ENCODE assay signal across 13 cellular contexts in genomic region chr15:40926659-40927496, GRCh38. TPM values are rescaled to one million over a fixed set of nuclear protein-coding genes. Genes with fewer than 3 reads are reported as not detected.
DNase-seq lines count a peak whose midpoint lies in the region; ATAC-seq and TF ChIP-seq lines count a peak whose summit lies in the region.
"Had no signal": no experiment of that assay in that cellular context is flagged by ENCODE, and none has a peak within 500 bp of the region (broad histone marks: within the 10 kb centered on the region; RNA-seq: fewer than 3 reads in every experiment).

No MANE protein-coding gene starts in this region.

- H3K36me3 Mint-ChIP-seq in CD4-positive, alpha-beta memory T cell = no peaks in the 10 kb centered on the region
- H3K36me3 Mint-ChIP-seq in central memory CD8-positive, alpha-beta T cell (ENCODE audit: insufficient read depth) = peaks cover 4% of the 10 kb centered on the region
- H3K36me3 Mint-ChIP-seq in naive thymus-derived CD8-positive, alpha-beta T cell = no peaks in the 10 kb centered on the region

- peaks cover 52% of the 10 kb centered on the region for H3K4me1 ChIP-seq in CD4-positive, alpha-beta memory T cell (ENCODE audit: insufficient read depth, low read length)
- peaks cover 17% of the 10 kb centered on the region for H3K4me1 ChIP-seq in IMR-90 (ENCODE audit: control insufficient read depth, insufficient read depth, low read length)

- no peak for TF ChIP-seq POLR2A in IMR-90 (IDR thresholded peaks at IDR 0.05; ENCODE audit: low read depth, low read length)

- peak overlapping the region in 1 of 2 donors; percentile 28 for H3K4me3 ChIP-seq in CD4-positive, alpha-beta memory T cell (ENCODE audit: low read length in 2 of 2)
- no peak overlapping the region for H3K4me3 ChIP-seq in IMR-90 (ENCODE audit: insufficient read depth, low read depth, low read length)

- H3K9ac ChIP-seq in IMR-90 (ENCODE audit: low read depth, low read length) = no peak overlapping the region

- in situ Hi-C loops in IMR-90 (cut with MboI; ENCODE audit: low sequenced_read_pairs) = no loop called here

- peaks cover 33% of the 10 kb centered on the region for H3K27me3 ChIP-seq in CD4-positive, alpha-beta memory T cell (ENCODE audit: insufficient read depth, low read length)
- H3K27me3 ChIP-seq in IMR-90 (ENCODE audit: control insufficient read depth, insufficient read depth, low read length) = peaks cover 26% of the 10 kb centered on the region

- peak overlapping the region in 7 of 8 donors; percentile 46 to 87 (median 76) for H3K4me3 Mint-ChIP-seq in CD4-positive, alpha-beta memory T cell
- peak overlapping the region; percentile 76 for H3K4me3 Mint-ChIP-seq in central memory CD8-positive, alpha-beta T cell
- peak overlapping the region; percentile 16 to 89 (median 80) for H3K4me3 Mint-ChIP-seq in naive thymus-derived CD8-positive, alpha-beta T cell

- dilution Hi-C loops in IMR-90 (cut with HindIII; ENCODE audit: low sequenced_read_pairs, unreplicated experiment) = no loop called here

- WGBS in IMR-90 (ENCODE audit: extremely low coverage in 2 of 2, insufficient read length in 1 of 2), 2 experiments = 52% methylated on average over 20 of the region's 33 CpGs; no CpG with 5 or more reads in 1 of the 2 experiments

- ATAC-seq in IMR-90 (ENCODE audit: low read depth) (no peak), HG02938 (IDR thresholded peaks at IDR 0.05; ENCODE audit: unreplicated experiment) (no peak)
- no peak for ATAC-seq in central memory CD8-positive, alpha-beta T cell (replicated peaks; ENCODE audit: extremely low read depth, poor library complexity, severe bottlenecking)
- ATAC-seq in naive thymus-derived CD8-positive, alpha-beta T cell = no peak

- H4K20me1 ChIP-seq in IMR-90 (ENCODE audit: insufficient read depth, low read length) = peaks cover 27% of the 10 kb centered on the region

- H4K5ac ChIP-seq in IMR-90 (ENCODE audit: low read depth, low read length) = no peak overlapping the region

- intact Hi-C loops in CD4-positive, alpha-beta memory T cell (cut with micrococcal nuclease) = no loop called here
- intact Hi-C loops in IMR-90 (cut with micrococcal nuclease) = no loop called here

- peaks cover 7% of the 10 kb centered on the region for H3K9me1 ChIP-seq in IMR-90 (ENCODE audit: insufficient read depth, low read length)

- no peak overlapping the region for H2BK5ac ChIP-seq in IMR-90 (ENCODE audit: low read depth, low read length, poor library complexity, severe bottlenecking)

- H3K4ac ChIP-seq in IMR-90 (ENCODE audit: low read depth, low read length) = no peak overlapping the region

- H3K4me2 ChIP-seq in IMR-90 (ENCODE audit: low read depth, low read length) = no peak overlapping the region

- H3K14ac ChIP-seq in IMR-90 (replicated peaks; ENCODE audit: low read depth, low read length) = no peak overlapping the region

- H2BK20ac ChIP-seq in IMR-90 (ENCODE audit: low read depth, low read length) = no peak overlapping the region

- H2AK5ac ChIP-seq in IMR-90 (ENCODE audit: low read depth, low read length) = 0 out of 2 replicates have a peak overlapping the region, but pooled peaks have one; percentile 14

- peaks cover 38 to 44% of the 10 kb centered on the region in 2 donors for H3K27me3 Mint-ChIP-seq in CD4-positive, alpha-beta memory T cell
- peaks cover 66% of the 10 kb centered on the region for H3K27me3 Mint-ChIP-seq in central memory CD8-positive, alpha-beta T cell
- peaks cover 22 to 66% (median 44%) of the 10 kb centered on the region in 5 donors for H3K27me3 Mint-ChIP-seq in naive thymus-derived CD8-positive, alpha-beta T cell

- H3K18ac ChIP-seq in IMR-90 (ENCODE audit: low read depth, low read length) = no peak overlapping the region

- no peak overlapping the region for H3K56ac ChIP-seq in IMR-90 (ENCODE audit: extremely low read depth, insufficient read depth, low read length)

- no peak for TF ChIP-seq CTCF in IMR-90 (conservative IDR thresholded peaks at IDR 0.05; ENCODE audit: low read depth, low read length)

- no peak overlapping the region for H4K91ac ChIP-seq in IMR-90 (ENCODE audit: insufficient read depth, low read depth, low read length)

- peak overlapping the region; percentile 75; the same call in 1 of the 2 replicates for H3K23ac ChIP-seq in IMR-90 (ENCODE audit: low read depth, low read length)

- no TSS peak for BruUV-seq in IMR-90 (replicated peaks; lab: Mats Ljungman, UMichigan)

- no peak overlapping the region for H2BK120ac ChIP-seq in IMR-90 (ENCODE audit: low read depth, low read length)

- no peaks in the 10 kb centered on the region for H3K9me3 Mint-ChIP-seq in CD4-positive, alpha-beta memory T cell
- H3K9me3 Mint-ChIP-seq in central memory CD8-positive, alpha-beta T cell = no peaks in the 10 kb centered on the region
- H3K9me3 Mint-ChIP-seq in naive thymus-derived CD8-positive, alpha-beta T cell = no peaks in the 10 kb centered on the region

- H2BK15ac ChIP-seq in IMR-90 (ENCODE audit: low read depth, low read length) = no peak overlapping the region

- no peak overlapping the region for H3K27ac ChIP-seq in CD4-positive, alpha-beta memory T cell (ENCODE audit: low read depth, low read length)
- H3K27ac ChIP-seq in IMR-90 (ENCODE audit: insufficient read depth, low read length) = no peak overlapping the region
- H3K27ac ChIP-seq: tibial artery had no signal

- H2AFZ ChIP-seq in IMR-90 (replicated peaks; ENCODE audit: low read length, poor library complexity) = peak overlapping the region; percentile 40

- H3K27ac Mint-ChIP-seq in CD4-positive, alpha-beta memory T cell = no peak overlapping the region
- H3K27ac Mint-ChIP-seq in central memory CD8-positive, alpha-beta T cell (ENCODE audit: low read depth) = no peak overlapping the region
- H3K27ac Mint-ChIP-seq in naive thymus-derived CD8-positive, alpha-beta T cell = no peak overlapping the region

- no peaks in the 10 kb centered on the region for H3K36me3 ChIP-seq in CD4-positive, alpha-beta memory T cell (ENCODE audit: insufficient read depth, low read length)
- H3K36me3 ChIP-seq in IMR-90 (ENCODE audit: control insufficient read depth, insufficient read depth, low read length) = no peaks in the 10 kb centered on the region
- H3K36me3 ChIP-seq: tibial artery had no signal

- H3K9me3 ChIP-seq in CD4-positive, alpha-beta memory T cell (ENCODE audit: control insufficient read depth in 1 of 2, low read length in 2 of 2) = no peaks in the 10 kb centered on the region
- H3K9me3 ChIP-seq in IMR-90 (ENCODE audit: control insufficient read depth, insufficient read depth, low read length) = no peaks in the 10 kb centered on the region
- H3K9me3 ChIP-seq: tibial artery had no signal

- peaks cover 0 to 21% of the 10 kb centered on the region in 2 experiments; a peak in 3 of 4 replicates for H3K79me1 ChIP-seq in IMR-90 (ENCODE audit: low read depth in 1 of 2, low read length in 2 of 2)

- H2AK9ac ChIP-seq in IMR-90 (replicated peaks; ENCODE audit: low read depth, low read length, poor library complexity) = no peak overlapping the region

- CTCF ChIA-PET in CD4-positive, alpha-beta memory T cell (lab: Charles Lee; ENCODE audit: partially characterized antibody) = interaction anchor here (0.9 to 1.6 kb wide), 2 partner anchors 21 kb away, joined by 3 to 5 read pairs; no protein-coding TSS in a partner anchor
- CTCF ChIA-PET in IMR-90 (lab: Yijun Ruan, JAX) = interaction anchor here (1.0 kb wide), 1 partner anchor 21 kb away, joined by 4 read pairs; no protein-coding TSS in a partner anchor

- no peak for TF ChIP-seq RAD21 in IMR-90 (IDR thresholded peaks at IDR 0.05; ENCODE audit: low read length)

- peak in 1 of 5 donors; percentile 23 for DNase-seq in CD4-positive, alpha-beta memory T cell
- no peak for DNase-seq in IMR-90
- DNase-seq in central memory CD8-positive, alpha-beta T cell (ENCODE audit: low spot score in 2 of 2) = no peak
- DNase-seq in naive thymus-derived CD8-positive, alpha-beta T cell = no peak
- DNase-seq in NK-92 (lab: John Stamatoyannopoulos, UW; ENCODE audit: unreplicated experiment) = no peak
- no peak for DNase-seq in HUDEP-2 (lab: John Stamatoyannopoulos, UW; ENCODE audit: unreplicated experiment in 76 of 76)
- DNase-seq in dedifferentiated amniotic fluid mesenchymal stem cell (ENCODE audit: extremely low spot score) = no peak
- DNase-seq: cortex of kidney; DMS153; stimulated activated CD4-positive, alpha-beta T cell treated with anti-CD3 and anti-CD28 coated beads, Interleukin-4, amount 100 ng/mL, for 24 hours; tibial artery had no signal

- no peak overlapping the region for H4K8ac ChIP-seq in IMR-90 (ENCODE audit: low read depth in 2 of 2, low read length in 2 of 2)

- POLR2A ChIA-PET in CD4-positive, alpha-beta memory T cell (lab: Charles Lee; ENCODE audit: partially characterized antibody) = interaction anchor here (1.5 to 4.9 kb wide), 2 partner anchors 14 to 15 kb away, joined by 3 to 27 read pairs; no protein-coding TSS in a partner anchor
- POLR2A ChIA-PET in IMR-90 (lab: Charles Lee; ENCODE audit: unreplicated experiment) = no interaction called here
- POLR2A ChIA-PET in naive thymus-derived CD8-positive, alpha-beta T cell (lab: Charles Lee) = interaction anchor here (6.9 kb wide), 1 partner anchor 15 kb away, joined by 50 read pairs; no protein-coding TSS in a partner anchor

- peaks cover 23 to 55% (median 33%) of the 10 kb centered on the region in 4 donors for H3K4me1 Mint-ChIP-seq in CD4-positive, alpha-beta memory T cell
- peaks cover 43% of the 10 kb centered on the region for H3K4me1 Mint-ChIP-seq in central memory CD8-positive, alpha-beta T cell
- peaks cover 19 to 59% (median 49%) of the 10 kb centered on the region in 4 donors for H3K4me1 Mint-ChIP-seq in naive thymus-derived CD8-positive, alpha-beta T cell

RNA-seq across cellular contexts. Expression of gene DLL4, which starts 2.3 kb away (rescaled TPM):
- not detected for total RNA-seq in CD4-positive, alpha-beta memory T cell
- not detected for polyA plus RNA-seq in CD4-positive, alpha-beta memory T cell
- total RNA-seq in IMR-90 (2012; rRNA removed) = 1.7 and 1.8 TPM in 2 replicates
- polyA plus RNA-seq in IMR-90 (2012; rRNA removed) = 3.4 and 3.6 TPM in 2 replicates
- polyA plus RNA-seq in IMR-90 (2012; cell fraction: cytosol; rRNA removed) = 2.3 and 2.9 TPM in 2 replicates
- 2.4 and 5.1 TPM in 2 replicates for polyA plus RNA-seq in IMR-90 (2012; cell fraction: nucleus; rRNA removed; ENCODE audit: low replicate concordance)
- total RNA-seq in naive thymus-derived CD8-positive, alpha-beta T cell = under 1 TPM in 1 of 2 experiments, not detected in 1; 0.16 TPM
- polyA plus RNA-seq in naive thymus-derived CD8-positive, alpha-beta T cell = not detected
- total RNA-seq: T-helper 1 cell treated with Interleukin-12 subunit alpha and Interleukin-12 subunit beta and Interleukin-4 antibody, amounts not matched to agents 30 ng/mL and 1 ng/mL, for 36 hours had no signal

RNA-seq across cellular contexts. Expression of gene CHAC1, which starts 26.4 kb away (rescaled TPM):
- 1 to 10 TPM; 1.2 TPM for total RNA-seq in CD4-positive, alpha-beta memory T cell
- polyA plus RNA-seq in CD4-positive, alpha-beta memory T cell = under 1 TPM; 0.24 to 0.43 TPM
- 41.9 and 51.3 TPM in 2 replicates for total RNA-seq in IMR-90 (2012; rRNA removed)
- 72.5 and 77.8 TPM in 2 replicates for polyA plus RNA-seq in IMR-90 (2012; rRNA removed)
- polyA plus RNA-seq in IMR-90 (2012; cell fraction: cytosol; rRNA removed) = 40.3 and 108 TPM in 2 replicates
- 31.6 and 74.8 TPM in 2 replicates for polyA plus RNA-seq in IMR-90 (2012; cell fraction: nucleus; rRNA removed; ENCODE audit: low replicate concordance)
- 1 to 10 TPM; 8.9 to 9.2 TPM for total RNA-seq in naive thymus-derived CD8-positive, alpha-beta T cell
- polyA plus RNA-seq in naive thymus-derived CD8-positive, alpha-beta T cell = not detected

RNA-seq across cellular contexts. Expression of gene VPS18, which starts 32.6 kb away (rescaled TPM):
- 10 to 100 TPM; 18.4 to 20.3 TPM for total RNA-seq in CD4-positive, alpha-beta memory T cell
- polyA plus RNA-seq in CD4-positive, alpha-beta memory T cell = 10 to 100 TPM; 14.6 to 21.6 TPM
- 30.0 and 32.3 TPM in 2 replicates for total RNA-seq in IMR-90 (2012; rRNA removed)
- polyA plus RNA-seq in IMR-90 (2012; rRNA removed) = 19.3 and 20.8 TPM in 2 replicates
- 15.0 and 19.5 TPM in 2 replicates for polyA plus RNA-seq in IMR-90 (2012; cell fraction: cytosol; rRNA removed)
- polyA plus RNA-seq in IMR-90 (2012; cell fraction: nucleus; rRNA removed; ENCODE audit: low replicate concordance) = 15.5 and 29.3 TPM in 2 replicates
- 10 to 100 TPM; 20.4 to 20.7 TPM for total RNA-seq in naive thymus-derived CD8-positive, alpha-beta T cell
- 10 to 100 TPM; 11.1 to 19.2 (median 15.0) TPM for polyA plus RNA-seq in naive thymus-derived CD8-positive, alpha-beta T cell

RNA-seq across cellular contexts. Expression of gene RHOV, which starts 52.8 kb away (rescaled TPM):
- total RNA-seq in CD4-positive, alpha-beta memory T cell = not detected
- polyA plus RNA-seq in CD4-positive, alpha-beta memory T cell = not detected
- total RNA-seq in IMR-90 (2012; rRNA removed) = not detected in 2 replicates
- 0.07 and 0.10 TPM in 2 replicates for polyA plus RNA-seq in IMR-90 (2012; rRNA removed)
- 0.05 TPM in 1 of 2 replicates, not detected in the other for polyA plus RNA-seq in IMR-90 (2012; cell fraction: cytosol; rRNA removed)
- 0.48 and 0.57 TPM in 2 replicates for polyA plus RNA-seq in IMR-90 (2012; cell fraction: nucleus; rRNA removed; ENCODE audit: low replicate concordance)
- not detected for total RNA-seq in naive thymus-derived CD8-positive, alpha-beta T cell
- not detected for polyA plus RNA-seq in naive thymus-derived CD8-positive, alpha-beta T cell

Comparison
In these comparisons a context has a peak if more than half of its experiments do, and no peak if none do; other contexts are left out.
1. RNA of gene CHAC1, which starts 26.4 kb away (total RNA-seq): 41.9 to 51.3 TPM in IMR-90 and 8.9 to 9.2 TPM in naive thymus-derived CD8-positive, alpha-beta T cell; 1.2 TPM in CD4-positive, alpha-beta memory T cell; every median in the first group is over 4 times any median in the second.
2. Peak in every context shown above with its lines, with median percentiles within 50 percentile points of each other: H3K4me3 Mint-ChIP-seq.